18 cellular contexts compared by ENCODE assay signal in the genomic region with DNA sequence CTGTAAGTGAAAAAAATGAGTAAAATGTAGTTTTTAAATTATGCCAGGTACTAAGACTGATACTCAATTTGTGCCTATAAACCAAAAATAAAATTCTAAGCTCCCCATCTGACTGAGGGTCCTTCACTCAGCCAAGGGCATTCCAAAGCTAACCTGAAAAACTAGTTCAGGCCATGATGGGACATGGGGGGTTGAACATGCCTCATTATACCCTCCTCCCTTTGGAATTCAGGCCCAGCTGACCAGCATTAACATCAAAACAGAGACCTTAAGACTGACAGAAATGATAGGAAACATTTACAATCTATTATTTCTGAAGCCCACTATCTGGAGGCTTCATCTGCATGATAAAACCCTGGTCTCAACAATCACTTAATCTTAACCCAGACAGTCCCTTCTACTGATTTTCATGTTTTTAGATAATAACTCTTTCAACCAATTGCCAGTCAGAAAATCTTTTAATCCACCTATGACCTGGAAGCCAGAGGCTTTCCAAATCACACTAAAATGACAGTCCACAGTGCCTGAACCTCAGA.
"Had no signal": no experiment of that assay in that cellular context is flagged by ENCODE, and none has a peak within 500 bp of the region (broad histone marks: within the 10 kb centered on the region; RNA-seq: fewer than 3 reads in every experiment).

No MANE protein-coding gene starts in this region.

- H3K27me3 ChIP-seq: esophagus squamous epithelium, sigmoid colon, spleen had no signal

- H2AFZ ChIP-seq: parathyroid adenoma had no signal

- H3K27me3 Mint-ChIP-seq: memory B cell; stimulated activated memory B cell treated with anti-CD40 and anti-IgM and Interleukin-4, amounts not matched to agents 10 μg/mL and 1 μg/mL and 100 μg/mL, for 72 hours; T-helper 17 cell had no signal

- H3K4me1 Mint-ChIP-seq: memory B cell; nephron; stimulated activated memory B cell treated with anti-CD40 and anti-IgM and Interleukin-4, amounts not matched to agents 10 μg/mL and 1 μg/mL and 100 μg/mL, for 72 hours had no signal

- H3K79me2 ChIP-seq: parathyroid adenoma had no signal

- H3K36me3 Mint-ChIP-seq: stimulated activated memory B cell treated with anti-CD40 and anti-IgM and Interleukin-4, amounts not matched to agents 10 μg/mL and 1 μg/mL and 100 μg/mL, for 72 hours had no signal

- H3K36me3 ChIP-seq: esophagus squamous epithelium, sigmoid colon, thoracic aorta, WERI-Rb-1 had no signal

- H3K9me3 ChIP-seq: esophagus squamous epithelium, sigmoid colon, spleen, thoracic aorta had no signal

- H3K27ac Mint-ChIP-seq: activated naive CD4-positive, alpha-beta T cell treated with anti-CD3 and anti-CD28 coated beads, Interleukin-2, amount 50 U/mL, for 72 hours; activated T-helper 1 cell treated with anti-CD3 and anti-CD28 coated beads, Interleukin-12 subunit alpha, Interleukin-12 subunit beta, Interleukin-2, Interleukin-4 antibody, amounts not matched to agents 30 ng/mL and 10 ng/mL and 1 ng/mL, durations not matched to agents 14 hours and 24 hours and 36 hours; memory B cell; nephron; stimulated activated memory B cell treated with anti-CD40 and anti-IgM and Interleukin-4, amounts not matched to agents 10 μg/mL and 1 μg/mL and 100 μg/mL, for 72 hours had no signal

- H3K27ac ChIP-seq: esophagus squamous epithelium, parathyroid adenoma, sigmoid colon, thoracic aorta, WERI-Rb-1 had no signal

- H3K9ac ChIP-seq: parathyroid adenoma had no signal

- H3K9me3 Mint-ChIP-seq: memory B cell, nephron had no signal

- DNase-seq: activated CD4-positive, alpha-beta T cell treated with anti-CD3 and anti-CD28 coated beads, Interleukin-2, amount 50 U/mL, for 4 hours; activated gamma-delta T cell treated with Interleukin-2 at 50 U/mL for 16 hours; amniotic stem cell; dermis blood vessel endothelial cell; effector memory CD4-positive, alpha-beta T cell; esophagus squamous epithelium; sigmoid colon; spleen; stimulated activated CD4-positive, alpha-beta T cell treated with anti-CD3 and anti-CD28 coated beads, Interleukin-4, amount 100 ng/mL, for 4 hours; T-helper 17 cell; WERI-Rb-1 had no signal

- ATAC-seq: activated naive CD4-positive, alpha-beta T cell treated with anti-CD3 and anti-CD28 coated beads, Interleukin-2, amount 50 U/mL, for 72 hours; stimulated activated memory B cell treated with anti-CD40 and anti-IgM and Interleukin-4, amounts not matched to agents 10 μg/mL and 1 μg/mL and 100 μg/mL, for 72 hours; T-helper 17 cell had no signal

- H3K4me1 ChIP-seq: esophagus squamous epithelium, sigmoid colon had no signal

- H3K4me3 Mint-ChIP-seq: activated T-helper 1 cell treated with anti-CD3 and anti-CD28 coated beads, Interleukin-12 subunit alpha, Interleukin-12 subunit beta, Interleukin-2, Interleukin-4 antibody, amounts not matched to agents 30 ng/mL and 10 ng/mL and 1 ng/mL, durations not matched to agents 14 hours and 24 hours and 36 hours; memory B cell; nephron; stimulated activated memory B cell treated with anti-CD40 and anti-IgM and Interleukin-4, amounts not matched to agents 10 μg/mL and 1 μg/mL and 100 μg/mL, for 72 hours; T-helper 17 cell had no signal

- H3K4me3 ChIP-seq: esophagus squamous epithelium, sigmoid colon, spleen, thoracic aorta had no signal
